In genomic region chr14:93274055-93274806, GRCh38 we compare ENCODE assay signal across 29 cellular contexts.
"Had no signal": no experiment of that assay in that cellular context is flagged by ENCODE, and none has a peak within 500 bp of the region (broad histone marks: within the 10 kb centered on the region; RNA-seq: fewer than 3 reads in every experiment).

No MANE protein-coding gene starts in this region.

- ATAC-seq: effector memory CD8-positive, alpha-beta T cell; esophagus mucosa; gastroesophageal sphincter; heart right ventricle; left colon; left ventricle myocardium superior; lower lobe of right lung; naive thymus-derived CD4-positive, alpha-beta T cell; right lobe of liver; stimulated activated naive CD8-positive, alpha-beta T cell treated with anti-CD3 and anti-CD28 coated beads, Interleukin-15, amount 100 ng/mL, for 72 hours had no signal

- H3K4me1 Mint-ChIP-seq: nephron; stimulated activated naive CD8-positive, alpha-beta T cell treated with anti-CD3 and anti-CD28 coated beads, Interleukin-15, amount 100 ng/mL, for 72 hours had no signal

- H3K9me3 Mint-ChIP-seq: effector memory CD8-positive, alpha-beta T cell; memory B cell; naive thymus-derived CD4-positive, alpha-beta T cell; nephron; neural progenitor cell; stimulated activated naive CD8-positive, alpha-beta T cell treated with anti-CD3 and anti-CD28 coated beads, Interleukin-15, amount 100 ng/mL, for 72 hours had no signal

- H3K79me2 ChIP-seq: parathyroid adenoma had no signal

- H3K27ac ChIP-seq: gastroesophageal sphincter, heart right ventricle, lower lobe of right lung, neural progenitor cell, parathyroid adenoma, right lobe of liver, suprapubic skin, transverse colon, vagina had no signal

- H3K4me3 ChIP-seq: gastroesophageal sphincter, heart right ventricle, lower lobe of right lung, neural progenitor cell, right lobe of liver, smooth muscle cell, suprapubic skin, transverse colon, vagina had no signal

- DNase-seq: cortex of kidney; effector memory CD8-positive, alpha-beta T cell; foreskin fibroblast; glutamatergic neuron; heart right ventricle; hippocampal formation; kidney glomerular epithelial cell; left colon; left ventricle myocardium superior; lower lobe of right lung; naive thymus-derived CD4-positive, alpha-beta T cell; right lobe of liver; stimulated activated CD4-positive, alpha-beta T cell treated with anti-CD3 and anti-CD28 coated beads, Interleukin-12 subunit alpha, Interleukin-12 subunit beta, amount 100 ng/mL, for 4 hours; stimulated activated CD4-positive, alpha-beta T cell treated with anti-CD3 and anti-CD28 coated beads, Interleukin-1b, Interleukin-23, amount 100 ng/mL, for 48 hours; stimulated activated CD4-positive, alpha-beta T cell treated with anti-CD3 and anti-CD28 coated beads, Interleukin-4, amount 100 ng/mL, for 1 hour; stimulated activated CD8-positive, alpha-beta memory T cell treated with anti-CD3 and anti-CD28 coated beads, Interleukin-4, amount 100 ng/mL, for 48 hours; stimulated activated naive CD4-positive, alpha-beta T cell; stimulated activated naive CD8-positive, alpha-beta T cell treated with anti-CD3 and anti-CD28 coated beads, Interleukin-15, amount 100 ng/mL, for 72 hours; transverse colon had no signal

- H3K4me2 ChIP-seq: neural progenitor cell, smooth muscle cell had no signal

- H3K4me1 ChIP-seq: gastroesophageal sphincter, lower lobe of right lung, parathyroid adenoma, right lobe of liver, suprapubic skin, transverse colon had no signal

- H3K36me3 ChIP-seq: neural progenitor cell, right lobe of liver, suprapubic skin, transverse colon, vagina had no signal

- H3K27me3 ChIP-seq: gastroesophageal sphincter, heart right ventricle, neural progenitor cell, right lobe of liver, suprapubic skin, transverse colon, vagina had no signal

- H3K27ac Mint-ChIP-seq: memory B cell; naive thymus-derived CD4-positive, alpha-beta T cell; nephron; neural progenitor cell; progenitor cell of endocrine pancreas; stimulated activated naive CD8-positive, alpha-beta T cell treated with anti-CD3 and anti-CD28 coated beads, Interleukin-15, amount 100 ng/mL, for 72 hours had no signal

- H3K9ac ChIP-seq: neural progenitor cell, parathyroid adenoma had no signal

- H3K9me3 ChIP-seq: gastroesophageal sphincter, heart right ventricle, lower lobe of right lung, right lobe of liver, suprapubic skin, transverse colon, vagina had no signal

- H3K4me3 Mint-ChIP-seq: effector memory CD8-positive, alpha-beta T cell; memory B cell; nephron; neural progenitor cell; stimulated activated naive CD8-positive, alpha-beta T cell treated with anti-CD3 and anti-CD28 coated beads, Interleukin-15, amount 100 ng/mL, for 72 hours had no signal

- H2AFZ ChIP-seq: neural progenitor cell, parathyroid adenoma had no signal

- H3K27me3 Mint-ChIP-seq: effector memory CD8-positive, alpha-beta T cell; memory B cell; naive thymus-derived CD4-positive, alpha-beta T cell; progenitor cell of endocrine pancreas; stimulated activated naive CD8-positive, alpha-beta T cell treated with anti-CD3 and anti-CD28 coated beads, Interleukin-15, amount 100 ng/mL, for 72 hours had no signal
